9 cellular contexts compared by ENCODE assay signal in genomic region chr1:1361982-1362423, GRCh38. TPM values are rescaled to one million over a fixed set of nuclear protein-coding genes. Genes with fewer than 3 reads are reported as not detected.
DNase-seq lines count a peak whose midpoint lies in the region; ATAC-seq, FAIRE-seq and TF ChIP-seq lines count a peak whose summit lies in the region.
"Had no signal": no experiment of that assay in that cellular context is flagged by ENCODE, and none has a peak within 500 bp of the region (broad histone marks: within the 10 kb centered on the region; RNA-seq: fewer than 3 reads in every experiment).

No MANE protein-coding gene starts in this region.

- H3K4me1 ChIP-seq in GM23338 (ENCODE audit: insufficient read depth) = peaks cover 22% of the 10 kb centered on the region
- peaks cover 19 to 51% of the 10 kb centered on the region in 2 experiments for H3K4me1 ChIP-seq in K562 (replicated peaks in 1 of 2; ENCODE audit: control insufficient read depth in 2 of 2, insufficient read depth in 2 of 2, low read length in 2 of 2)
- peaks cover 23 to 46% (median 34%) of the 10 kb centered on the region in 3 donors for H3K4me1 ChIP-seq in skeletal muscle tissue (ENCODE audit: control insufficient read depth in 3 of 3, insufficient read depth in 3 of 3, low read length in 3 of 3)

- no peaks in the 10 kb centered on the region for H3K36me3 Mint-ChIP-seq in GM23338 (ENCODE audit: low read depth)
- no peaks in the 10 kb centered on the region for H3K36me3 Mint-ChIP-seq in stimulated activated effector memory CD8-positive, alpha-beta T cell treated with anti-CD3 and anti-CD28 coated beads, Interleukin-12 subunit alpha, Interleukin-12 subunit beta, amount 100 ng/mL, for 72 hours
- H3K36me3 Mint-ChIP-seq: activated naive CD8-positive, alpha-beta T cell treated with anti-CD3 and anti-CD28 coated beads for 36 hours had no signal

- POLR2A ChIA-PET in K562 (lab: Yijun Ruan, JAX) = no interaction called here

- H3K27ac ChIP-seq in GM23338 (ENCODE audit: low read depth) (no peak overlapping the region; the same call in 1 of the 2 replicates), K562 (ENCODE audit: extremely low read depth, low read depth, low read length) (no peak overlapping the region), skeletal muscle tissue (ENCODE audit: low read depth, low read length) (peak overlapping the region; percentile 62)

- 40% methylated on average over 13 of the region's 13 CpGs for WGBS in K562 (ENCODE audit: insufficient coverage, low coverage, missing lambda C conversion rate)

- 0 out of 4 replicates have a peak overlapping the region, but pooled peaks of 1 of the 2 experiments have one; percentile 47 for H3K9ac ChIP-seq in K562 (ENCODE audit: insufficient read depth in 1 of 2, low read depth in 2 of 2, low read length in 2 of 2)
- peak overlapping the region; percentile 50 to 60 (median 54) for H3K9ac ChIP-seq in skeletal muscle tissue (ENCODE audit: low read depth in 1 of 3, low read length in 3 of 3)

- H3K27me3 Mint-ChIP-seq in GM23338 (ENCODE audit: insufficient read depth, low read depth, poor library complexity) = peaks cover 16% of the 10 kb centered on the region
- H3K27me3 Mint-ChIP-seq: activated naive CD8-positive, alpha-beta T cell treated with anti-CD3 and anti-CD28 coated beads for 36 hours had no signal

- peaks cover 28% of the 10 kb centered on the region; the same call in 1 of the 2 replicates for H3F3A ChIP-seq in GM23338 (replicated peaks; ENCODE audit: low read depth)

- H3K4me3 ChIP-seq in GM23338 = no peak overlapping the region
- no peak overlapping the region for H3K4me3 ChIP-seq in K562
- peak overlapping the region in 1 of 3 donors; percentile 16 for H3K4me3 ChIP-seq in skeletal muscle tissue (ENCODE audit: low read length in 3 of 3)

- H4K20me1 ChIP-seq in GM23338 (replicated peaks; ENCODE audit: insufficient read depth) (no peaks in the 10 kb centered on the region), K562 (replicated peaks; ENCODE audit: control insufficient read depth, insufficient read depth, low read length) (no peaks in the 10 kb centered on the region)

- no peak for FAIRE-seq in K562 (lab: Jason Lieb, UNC)

- no peak for TF ChIP-seq RAD21 in K562 (CRISPR knock-in tag; conservative IDR thresholded peaks at IDR 0.05 in 1 of 2, IDR thresholded peaks at IDR 0.05 in 1 of 2)

- no peaks in the 10 kb centered on the region for H3K9me2 ChIP-seq in GM23338 (ENCODE audit: insufficient read depth)

- peaks cover 31% of the 10 kb centered on the region for H3K4me1 Mint-ChIP-seq in GM23338
- peaks cover 5% of the 10 kb centered on the region for H3K4me1 Mint-ChIP-seq in stimulated activated effector memory CD8-positive, alpha-beta T cell treated with anti-CD3 and anti-CD28 coated beads, Interleukin-12 subunit alpha, Interleukin-12 subunit beta, amount 100 ng/mL, for 72 hours

- TF ChIP-seq CTCF in GM23338 (conservative IDR thresholded peaks at IDR 0.05; ENCODE audit: low read depth in 2 of 2) (0 out of 4 replicates have a peak, but pooled peaks of 1 of the 2 experiments have one; percentile 8), K562 (IDR thresholded peaks at IDR 0.05 in 2 of 3, conservative IDR thresholded peaks at IDR 0.05 in 1 of 3; ENCODE audit: insufficient read depth in 2 of 3, low read depth in 1 of 3, low read length in 3 of 3) (0 out of 6 replicates have a peak, but pooled peaks of 1 of the 3 experiments have one; percentile 8)

- CTCF ChIA-PET in K562 (lab: Yijun Ruan, JAX; ENCODE audit: low intra/inter-chr PET ratio) = no interaction called here

- H3K36me3 ChIP-seq in GM23338 (ENCODE audit: insufficient read depth) = no peaks in the 10 kb centered on the region
- H3K36me3 ChIP-seq in K562 (ENCODE audit: control insufficient read depth, insufficient read depth, low read length) = no peaks in the 10 kb centered on the region
- no peaks in the 10 kb centered on the region for H3K36me3 ChIP-seq in skeletal muscle tissue (ENCODE audit: control insufficient read depth in 3 of 3, insufficient read depth in 3 of 3, low read length in 3 of 3)

- H3K27me3 ChIP-seq in GM23338 (ENCODE audit: insufficient read depth) (no peaks in the 10 kb centered on the region), K562 (ENCODE audit: control insufficient read depth in 2 of 2, insufficient read depth in 2 of 2, low read length in 2 of 2) (no peaks in the 10 kb centered on the region; a peak in 1 of 5 replicates), skeletal muscle tissue (ENCODE audit: control insufficient read depth in 3 of 3, insufficient read depth in 3 of 3, low read length in 3 of 3) (peaks cover 0 to 42% (median 12%) of the 10 kb centered on the region in 3 donors)

- H3K79me2 ChIP-seq in GM23338 (replicated peaks; ENCODE audit: insufficient read depth) (no peaks in the 10 kb centered on the region), K562 (ENCODE audit: control insufficient read depth, insufficient read depth, low read length) (peaks cover 6% of the 10 kb centered on the region; the same call in 2 of the 3 replicates)

- DNase-seq in GM23338 (ENCODE audit: low spot score) (peak; percentile 62), K562 (ENCODE audit: extremely low read depth in 1 of 4, low spot score in 3 of 4) (no peak), iPS-NIHi7 (ENCODE audit: extremely low spot score) (peak; percentile 65), occipital lobe (lab: John Stamatoyannopoulos, UW) (no peak)
- DNase-seq in stimulated activated effector memory CD8-positive, alpha-beta T cell treated with anti-CD3 and anti-CD28 coated beads, Interleukin-12 subunit alpha, Interleukin-12 subunit beta, amount 100 ng/mL, for 72 hours (ENCODE audit: low spot score in 2 of 2) = no peak
- no peak for DNase-seq in activated CD4-positive, alpha-beta T cell treated with anti-CD3 and anti-CD28 coated beads for 4 hours
- DNase-seq: activated naive CD8-positive, alpha-beta T cell treated with anti-CD3 and anti-CD28 coated beads for 36 hours had no signal

- ATAC-seq in GM23338 (peak; percentile 32), K562 (no peak), HG02973 (IDR thresholded peaks at IDR 0.05; ENCODE audit: unreplicated experiment) (no peak)
- no peak for ATAC-seq in stimulated activated effector memory CD8-positive, alpha-beta T cell treated with anti-CD3 and anti-CD28 coated beads, Interleukin-12 subunit alpha, Interleukin-12 subunit beta, amount 100 ng/mL, for 72 hours

- TF ChIP-seq POLR2A in K562 (conservative IDR thresholded peaks at IDR 0.05) = no peak

- no TSS peak for BruUV-seq in K562 (replicated peaks; lab: Mats Ljungman, UMichigan)

- H2AFZ ChIP-seq in GM23338 (peak overlapping the region; percentile 43; the same call in 1 of the 2 replicates), K562 (ENCODE audit: low read depth, low read length) (peak overlapping the region; percentile 20; the same call in 1 of the 2 replicates)

- no peaks in the 10 kb centered on the region; the same call in 2 of the 3 replicates for H3K9me3 Mint-ChIP-seq in GM23338
- no peaks in the 10 kb centered on the region for H3K9me3 Mint-ChIP-seq in stimulated activated effector memory CD8-positive, alpha-beta T cell treated with anti-CD3 and anti-CD28 coated beads, Interleukin-12 subunit alpha, Interleukin-12 subunit beta, amount 100 ng/mL, for 72 hours
- H3K9me3 Mint-ChIP-seq: activated naive CD8-positive, alpha-beta T cell treated with anti-CD3 and anti-CD28 coated beads for 36 hours had no signal

- peak overlapping the region; percentile 76 for H3K27ac Mint-ChIP-seq in GM23338
- H3K27ac Mint-ChIP-seq in stimulated activated effector memory CD8-positive, alpha-beta T cell treated with anti-CD3 and anti-CD28 coated beads, Interleukin-12 subunit alpha, Interleukin-12 subunit beta, amount 100 ng/mL, for 72 hours = no peak overlapping the region
- H3K27ac Mint-ChIP-seq: activated naive CD8-positive, alpha-beta T cell treated with anti-CD3 and anti-CD28 coated beads for 36 hours had no signal

- intact Hi-C loops in K562 (cut with micrococcal nuclease) = no loop called here

- peaks cover 12% of the 10 kb centered on the region for H3K9me3 ChIP-seq in K562 (replicated peaks; ENCODE audit: control insufficient read depth, insufficient read depth, low read depth, low read length)
- no peaks in the 10 kb centered on the region for H3K9me3 ChIP-seq in skeletal muscle tissue (ENCODE audit: control insufficient read depth in 3 of 3, low read length in 3 of 3)

- H3K9me1 ChIP-seq in K562 (ENCODE audit: control insufficient read depth, insufficient read depth, low read length) = no peaks in the 10 kb centered on the region

- 0 out of 3 replicates have a peak overlapping the region, but pooled peaks have one; percentile 23 for H3K4me3 Mint-ChIP-seq in GM23338
- H3K4me3 Mint-ChIP-seq in stimulated activated effector memory CD8-positive, alpha-beta T cell treated with anti-CD3 and anti-CD28 coated beads, Interleukin-12 subunit alpha, Interleukin-12 subunit beta, amount 100 ng/mL, for 72 hours = no peak overlapping the region
- H3K4me3 Mint-ChIP-seq: activated naive CD8-positive, alpha-beta T cell treated with anti-CD3 and anti-CD28 coated beads for 36 hours had no signal

- H3K4me2 ChIP-seq in GM23338 (peak overlapping the region; percentile 8; the same call in 1 of the 2 replicates), K562 (ENCODE audit: insufficient read depth, low read length) (no peak overlapping the region)

- in situ Hi-C loops in K562 (cut with MboI) = loop anchor here (10.0 kb wide), 1 partner anchor 553 kb away; the partner anchor contains the start of genes CALML6 and TMEM52

- no peak for TF ChIP-seq EP300 in K562 (IDR thresholded peaks at IDR 0.05; ENCODE audit: low read length)

RNA-seq across cellular contexts. Expression of gene MXRA8, which starts 3.6 kb away (rescaled TPM):
- 11.7 and 17.2 TPM in 2 replicates for total RNA-seq in GM23338 (2014; rRNA removed; shearing (Covaris generic))
- 7.6 and 9.1 TPM in 2 replicates for polyA plus RNA-seq in GM23338 (2016; fragmentation: Nextera tagmentation; extraction: Ambion mirVana)
- total RNA-seq in K562 (2011; cell fraction: chromatin; rRNA removed; ENCODE audit: low replicate concordance) = 12.2 and 30.9 TPM in 2 replicates
- 39.7 and 42.5 TPM in 2 replicates for total RNA-seq in K562 (2011; cell fraction: nucleolus; rRNA removed)
- 29.8 and 30.7 TPM in 2 replicates for total RNA-seq in K562 (2011; cell fraction: nucleoplasm; rRNA removed)
- total RNA-seq in K562 (2014; rRNA removed) = 7.3 and 12.4 TPM in 2 replicates
- 2.1 and 2.7 TPM in 2 replicates for total RNA-seq in K562 (2014; rRNA removed; fragmentation: Illumina TruSeq; extraction: Trizol)
- 4.8 and 5.5 TPM in 2 replicates for total RNA-seq in K562 (2015; rRNA removed; fragmentation: Illumina TruSeq; extraction: Trizol)
- 9.1 and 10.8 TPM in 2 replicates for total RNA-seq in K562 (2021)
- 2.9 and 9.0 TPM in 2 replicates for polyA plus RNA-seq in K562 (2011; rRNA removed)
- polyA plus RNA-seq in K562 (2011; cell fraction: cytosol; rRNA removed) = 4.0 and 38.2 TPM in 2 replicates
- 18.3 and 101 TPM in 2 replicates for polyA plus RNA-seq in K562 (2011; cell fraction: nucleus; rRNA removed)
- 13.9 and 20.4 TPM in 2 replicates for polyA plus RNA-seq in K562 (2012)
- polyA plus RNA-seq in K562 (2014; fragmentation: Illumina TruSeq; extraction: Trizol) = 6.3 and 9.2 TPM in 2 replicates
- polyA plus RNA-seq in K562 (2014; fragmentation: Nextera tagmentation; extraction: Ambion mirVana) = under 1 TPM; 0.66 to 0.83 TPM
- polyA plus RNA-seq in K562 (2014; rRNA removed) = 11.3 and 13.1 TPM in 2 replicates
- polyA minus RNA-seq in K562 (2011; rRNA and poly(A)+ RNA removed) = 0.75 and 3.0 TPM in 2 replicates
- 2.1 and 10.7 TPM in 2 replicates for polyA minus RNA-seq in K562 (2011; cell fraction: cytosol; rRNA and poly(A)+ RNA removed)
- polyA minus RNA-seq in K562 (2011; cell fraction: nucleus; rRNA and poly(A)+ RNA removed) = 1.4 and 8.2 TPM in 2 replicates
- total RNA-seq in skeletal muscle tissue = 60.0 TPM
- 11.5 TPM for total RNA-seq in occipital lobe

RNA-seq across cellular contexts. Expression of gene DVL1, which starts 12.8 kb away (rescaled TPM):
- total RNA-seq in GM23338 (2014; rRNA removed; shearing (Covaris generic)) = 62.7 and 69.7 TPM in 2 replicates
- 13.5 and 15.4 TPM in 2 replicates for polyA plus RNA-seq in GM23338 (2016; fragmentation: Nextera tagmentation; extraction: Ambion mirVana)
- 53.3 and 207 TPM in 2 replicates for total RNA-seq in K562 (2011; cell fraction: chromatin; rRNA removed; ENCODE audit: low replicate concordance)
- total RNA-seq in K562 (2011; cell fraction: nucleolus; rRNA removed) = 213 and 235 TPM in 2 replicates
- 85.9 and 103 TPM in 2 replicates for total RNA-seq in K562 (2011; cell fraction: nucleoplasm; rRNA removed)
- 135 and 143 TPM in 2 replicates for total RNA-seq in K562 (2014; rRNA removed)
- total RNA-seq in K562 (2014; rRNA removed; fragmentation: Illumina TruSeq; extraction: Trizol) = 3.5 and 6.3 TPM in 2 replicates
- total RNA-seq in K562 (2015; rRNA removed; fragmentation: Illumina TruSeq; extraction: Trizol) = 50.9 and 51.7 TPM in 2 replicates
- total RNA-seq in K562 (2021) = 106 and 118 TPM in 2 replicates
- 24.3 and 42.1 TPM in 2 replicates for polyA plus RNA-seq in K562 (2011; rRNA removed)
- 39.8 and 107 TPM in 2 replicates for polyA plus RNA-seq in K562 (2011; cell fraction: cytosol; rRNA removed)
- 353 and 531 TPM in 2 replicates for polyA plus RNA-seq in K562 (2011; cell fraction: nucleus; rRNA removed)
- polyA plus RNA-seq in K562 (2012) = 65.5 and 75.0 TPM in 2 replicates
- polyA plus RNA-seq in K562 (2014; fragmentation: Illumina TruSeq; extraction: Trizol) = 13.9 and 43.4 TPM in 2 replicates
- polyA plus RNA-seq in K562 (2014; fragmentation: Nextera tagmentation; extraction: Ambion mirVana) = under 1 TPM; 0.62 to 0.63 TPM
- polyA plus RNA-seq in K562 (2014; rRNA removed) = 119 and 136 TPM in 2 replicates
- polyA minus RNA-seq in K562 (2011; rRNA and poly(A)+ RNA removed) = 5.6 and 11.7 TPM in 2 replicates
- polyA minus RNA-seq in K562 (2011; cell fraction: cytosol; rRNA and poly(A)+ RNA removed) = 32.9 and 47.2 TPM in 2 replicates
- 69.3 and 81.9 TPM in 2 replicates for polyA minus RNA-seq in K562 (2011; cell fraction: nucleus; rRNA and poly(A)+ RNA removed)
- 44.9 TPM for total RNA-seq in skeletal muscle tissue
- 70.7 TPM for total RNA-seq in occipital lobe

RNA-seq across cellular contexts. Expression of gene AURKAIP1, which starts 13.0 kb away (rescaled TPM):
- total RNA-seq in GM23338 (2014; rRNA removed; shearing (Covaris generic)) = 156 and 167 TPM in 2 replicates
- 355 and 369 TPM in 2 replicates for polyA plus RNA-seq in GM23338 (2016; fragmentation: Nextera tagmentation; extraction: Ambion mirVana)
- total RNA-seq in K562 (2011; cell fraction: chromatin; rRNA removed; ENCODE audit: low replicate concordance) = 23.0 and 76.1 TPM in 2 replicates
- 97.2 and 110 TPM in 2 replicates for total RNA-seq in K562 (2011; cell fraction: nucleolus; rRNA removed)
- total RNA-seq in K562 (2011; cell fraction: nucleoplasm; rRNA removed) = 49.6 and 53.2 TPM in 2 replicates
- total RNA-seq in K562 (2014; rRNA removed) = 478 and 554 TPM in 2 replicates
- 19.4 and 34.6 TPM in 2 replicates for total RNA-seq in K562 (2014; rRNA removed; fragmentation: Illumina TruSeq; extraction: Trizol)
- total RNA-seq in K562 (2015; rRNA removed; fragmentation: Illumina TruSeq; extraction: Trizol) = 113 and 115 TPM in 2 replicates
- 346 and 388 TPM in 2 replicates for total RNA-seq in K562 (2021)
- polyA plus RNA-seq in K562 (2011; rRNA removed) = 92.0 and 96.0 TPM in 2 replicates
- 83.3 and 266 TPM in 2 replicates for polyA plus RNA-seq in K562 (2011; cell fraction: cytosol; rRNA removed)
- polyA plus RNA-seq in K562 (2011; cell fraction: nucleus; rRNA removed) = 80.6 and 118 TPM in 2 replicates
- polyA plus RNA-seq in K562 (2012) = 196 and 204 TPM in 2 replicates
- polyA plus RNA-seq in K562 (2014; fragmentation: Illumina TruSeq; extraction: Trizol) = 66.4 and 151 TPM in 2 replicates
- polyA plus RNA-seq in K562 (2014; fragmentation: Nextera tagmentation; extraction: Ambion mirVana) = 10 to 100 TPM in 1 of 2 experiments, 1 to 10 TPM in 1; 7.8 to 32.9 TPM
- polyA plus RNA-seq in K562 (2014; rRNA removed) = 385 and 391 TPM in 2 replicates
- polyA minus RNA-seq in K562 (2011; rRNA and poly(A)+ RNA removed) = 16.0 and 24.9 TPM in 2 replicates
- 55.8 and 62.3 TPM in 2 replicates for polyA minus RNA-seq in K562 (2011; cell fraction: cytosol; rRNA and poly(A)+ RNA removed)
- polyA minus RNA-seq in K562 (2011; cell fraction: nucleus; rRNA and poly(A)+ RNA removed) = 24.6 and 29.9 TPM in 2 replicates
- 51.7 TPM for total RNA-seq in skeletal muscle tissue
- 26.2 TPM for total RNA-seq in occipital lobe

RNA-seq across cellular contexts. Expression of gene TAS1R3, which starts 30.9 kb away (rescaled TPM):
- total RNA-seq in GM23338 (2014; rRNA removed; shearing (Covaris generic)) = 0.14 TPM in 1 of 2 replicates, not detected in the other
- polyA plus RNA-seq in GM23338 (2016; fragmentation: Nextera tagmentation; extraction: Ambion mirVana) = 0.12 TPM in 1 of 2 replicates, not detected in the other
- 0.19 and 0.58 TPM in 2 replicates for total RNA-seq in K562 (2011; cell fraction: chromatin; rRNA removed; ENCODE audit: low replicate concordance)
- total RNA-seq in K562 (2011; cell fraction: nucleolus; rRNA removed) = 0.53 and 0.67 TPM in 2 replicates
- 0.15 and 0.23 TPM in 2 replicates for total RNA-seq in K562 (2011; cell fraction: nucleoplasm; rRNA removed)
- total RNA-seq in K562 (2014; rRNA removed) = 0.12 TPM in 1 of 2 replicates, not detected in the other
- total RNA-seq in K562 (2014; rRNA removed; fragmentation: Illumina TruSeq; extraction: Trizol) = not detected in 2 replicates
- 0.04 TPM in 1 of 2 replicates, not detected in the other for total RNA-seq in K562 (2015; rRNA removed; fragmentation: Illumina TruSeq; extraction: Trizol)
- total RNA-seq in K562 (2021) = 0.07 and 0.09 TPM in 2 replicates
- 0.05 TPM in 1 of 2 replicates, not detected in the other for polyA plus RNA-seq in K562 (2011; rRNA removed)
- polyA plus RNA-seq in K562 (2011; cell fraction: cytosol; rRNA removed) = 0.03 and 0.06 TPM in 2 replicates
- 0.25 and 0.31 TPM in 2 replicates for polyA plus RNA-seq in K562 (2011; cell fraction: nucleus; rRNA removed)
- 0.26 and 0.37 TPM in 2 replicates for polyA plus RNA-seq in K562 (2012)
- not detected in 2 replicates for polyA plus RNA-seq in K562 (2014; fragmentation: Illumina TruSeq; extraction: Trizol)
- not detected for polyA plus RNA-seq in K562 (2014; fragmentation: Nextera tagmentation; extraction: Ambion mirVana)
- 0.03 and 0.13 TPM in 2 replicates for polyA plus RNA-seq in K562 (2014; rRNA removed)
- not detected in 2 replicates for polyA minus RNA-seq in K562 (2011; rRNA and poly(A)+ RNA removed)
- not detected in 2 replicates for polyA minus RNA-seq in K562 (2011; cell fraction: cytosol; rRNA and poly(A)+ RNA removed)
- 0.13 and 0.22 TPM in 2 replicates for polyA minus RNA-seq in K562 (2011; cell fraction: nucleus; rRNA and poly(A)+ RNA removed)
- 1.6 TPM for total RNA-seq in skeletal muscle tissue
- 0.31 TPM for total RNA-seq in occipital lobe

RNA-seq across cellular contexts. Expression of gene CCNL2, which starts 37.1 kb away (rescaled TPM):
- 146 and 147 TPM in 2 replicates for total RNA-seq in GM23338 (2014; rRNA removed; shearing (Covaris generic))
- polyA plus RNA-seq in GM23338 (2016; fragmentation: Nextera tagmentation; extraction: Ambion mirVana) (99.4 and 115 TPM in 2 replicates), K562 (2011; rRNA removed) (236 and 265 TPM in 2 replicates), K562 (2014; fragmentation: Illumina TruSeq; extraction: Trizol) (81.0 and 89.7 TPM in 2 replicates), K562 (2014; fragmentation: Nextera tagmentation; extraction: Ambion mirVana) (1 to 10 TPM; 2.8 to 5.6 TPM), K562 (2014; rRNA removed) (245 and 287 TPM in 2 replicates)
- 996 and 1,265 TPM in 2 replicates for total RNA-seq in K562 (2011; cell fraction: chromatin; rRNA removed; ENCODE audit: low replicate concordance)
- 508 and 525 TPM in 2 replicates for total RNA-seq in K562 (2011; cell fraction: nucleolus; rRNA removed)
- total RNA-seq in K562 (2011; cell fraction: nucleoplasm; rRNA removed) = 788 and 831 TPM in 2 replicates
- total RNA-seq in K562 (2014; rRNA removed) (147 and 176 TPM in 2 replicates), K562 (2014; rRNA removed; fragmentation: Illumina TruSeq; extraction: Trizol) (65.1 and 66.7 TPM in 2 replicates), K562 (2015; rRNA removed; fragmentation: Illumina TruSeq; extraction: Trizol) (91.0 and 94.5 TPM in 2 replicates), K562 (2021) (141 and 167 TPM in 2 replicates), skeletal muscle tissue (55.3 TPM), occipital lobe (116 TPM)
- polyA plus RNA-seq in K562 (2011; cell fraction: cytosol; rRNA removed) = 71.9 and 133 TPM in 2 replicates
- 2,539 and 2,548 TPM in 2 replicates for polyA plus RNA-seq in K562 (2011; cell fraction: nucleus; rRNA removed)
- polyA plus RNA-seq in K562 (2012) = 104 and 250 TPM in 2 replicates
- polyA minus RNA-seq in K562 (2011; rRNA and poly(A)+ RNA removed) = 70.2 and 76.2 TPM in 2 replicates
- 31.4 and 45.0 TPM in 2 replicates for polyA minus RNA-seq in K562 (2011; cell fraction: cytosol; rRNA and poly(A)+ RNA removed)
- 260 and 342 TPM in 2 replicates for polyA minus RNA-seq in K562 (2011; cell fraction: nucleus; rRNA and poly(A)+ RNA removed)

Comparison
In these comparisons a context has a peak if more than half of its experiments do, and no peak if none do; other contexts are left out.
1. DNase-seq: peak in GM23338 (single experiment) and iPS-NIHi7 (single experiment); none in K562 (0 of 4), stimulated activated effector memory CD8-positive, alpha-beta T cell treated with anti-CD3 and anti-CD28 coated beads, Interleukin-12 subunit alpha, Interleukin-12 subunit beta, amount 100 ng/mL, for 72 hours (0 of 2), activated CD4-positive, alpha-beta T cell treated with anti-CD3 and anti-CD28 coated beads for 4 hours (0 of 2) and occipital lobe (single experiment).